In genomic region chr11:68658661-68659060, GRCh38 we compare ENCODE assay signal across 1 cellular context.
TF ChIP-seq lines count a peak whose summit lies in the region.

No MANE protein-coding gene starts in this region.

TF ChIP-seq in H1, 55 proteins besides CTCF, POLR2A, EP300 and RAD21 (continued from another document):
- no peak for TF ChIP-seq MAX (IDR thresholded peaks at IDR 0.05)
- no peak for TF ChIP-seq POLR2AphosphoS5 (IDR thresholded peaks at IDR 0.05; ENCODE audit: low read depth, low read length)
- TF ChIP-seq HDAC2 (IDR thresholded peaks at IDR 0.05; ENCODE audit: borderline replicate concordance in 1 of 2, low read depth in 2 of 2, low read length in 2 of 2) = no peak
- no peak for TF ChIP-seq PHF8 (conservative IDR thresholded peaks at IDR 0.05; ENCODE audit: low read depth, low read length)
- TF ChIP-seq SRF (IDR thresholded peaks at IDR 0.05; ENCODE audit: low read depth, low read length) = no peak
- no peak for TF ChIP-seq SIRT6 (IDR thresholded peaks at IDR 0.05; ENCODE audit: low read length)
- TF ChIP-seq EZH2 (IDR thresholded peaks at IDR 0.05; ENCODE audit: low read depth, low read length, severe bottlenecking) = no peak
TF ChIP-seq in H1: peak in this region for 0.
